In genomic region chr16:89197033-89197632, GRCh38 we compare ENCODE assay signal across 27 cellular contexts. TPM values are rescaled to one million over a fixed set of nuclear protein-coding genes. Genes with fewer than 3 reads are reported as not detected.
DNase-seq lines count a peak whose midpoint lies in the region; ATAC-seq and TF ChIP-seq lines count a peak whose summit lies in the region.
"Had no signal": no experiment of that assay in that cellular context is flagged by ENCODE, and none has a peak within 500 bp of the region (broad histone marks: within the 10 kb centered on the region; RNA-seq: fewer than 3 reads in every experiment).

No MANE protein-coding gene starts in this region.

- no peaks in the 10 kb centered on the region for H3K9me3 Mint-ChIP-seq in endothelial cell (ENCODE audit: unreplicated experiment)

- no peak for TF ChIP-seq CTCF in hepatocyte (IDR thresholded peaks at IDR 0.05; ENCODE audit: poor library complexity)
- no peak for TF ChIP-seq CTCF in endothelial cell (IDR thresholded peaks at IDR 0.05; ENCODE audit: unreplicated experiment)

- no peaks in the 10 kb centered on the region for H3K79me2 ChIP-seq in hepatocyte

- intact Hi-C loops in posterior vena cava (cut with DNase I), result no loop called here
- intact Hi-C loops in head of caudate nucleus (cut with DNase I), result no loop called here

- no peak overlapping the region for H3K4me3 ChIP-seq in hepatocyte
- H3K4me3 ChIP-seq: A549 had no signal

- H3K36me3 ChIP-seq in hepatocyte (replicated peaks; ENCODE audit: insufficient read depth, low read depth), result no peaks in the 10 kb centered on the region
- H3K36me3 ChIP-seq: BE2C had no signal

- H3K27me3 ChIP-seq in hepatocyte, result peaks cover 22% of the 10 kb centered on the region

- no peak overlapping the region for H3K4me3 Mint-ChIP-seq in endothelial cell (ENCODE audit: unreplicated experiment)
- H3K4me3 Mint-ChIP-seq: CD14-positive monocyte; CD8-positive, alpha-beta memory T cell had no signal

- no peak for ATAC-seq in GM18505 (IDR thresholded peaks at IDR 0.05; ENCODE audit: unreplicated experiment)
- ATAC-seq: A549, PC-3 had no signal

- TF ChIP-seq POLR2A in GM18505 (IDR thresholded peaks at IDR 0.05; ENCODE audit: borderline replicate concordance, extremely low read depth, insufficient read depth, insufficient read length), result no peak

- 84% methylated on average over 12 of the region's 13 CpGs for WGBS in hepatocyte (ENCODE audit: low lambda C conversion rate, missing lambda C conversion rate)

- H3K4me1 ChIP-seq in hepatocyte (ENCODE audit: insufficient read depth), result peaks cover 1% of the 10 kb centered on the region
- H3K4me1 ChIP-seq: BE2C had no signal

- in situ Hi-C loops in G401 (cut with HindIII; ENCODE audit: low sequenced_read_pairs), result no loop called here

- H3K27ac Mint-ChIP-seq in endothelial cell (ENCODE audit: unreplicated experiment), result no peak overlapping the region

- no peak overlapping the region for H2AFZ ChIP-seq in hepatocyte

- H3K9me3 ChIP-seq in hepatocyte (ENCODE audit: low read depth), result no peaks in the 10 kb centered on the region
- H3K9me3 ChIP-seq: A549, BE2C had no signal

- H3K4me1 Mint-ChIP-seq in endothelial cell (ENCODE audit: unreplicated experiment), result no peaks in the 10 kb centered on the region

- H4K20me1 ChIP-seq in hepatocyte (ENCODE audit: insufficient read depth, poor library complexity, severe bottlenecking), result no peaks in the 10 kb centered on the region

- no peak overlapping the region for H3K4me2 ChIP-seq in hepatocyte
- H3K4me2 ChIP-seq: A549 had no signal

- no peaks in the 10 kb centered on the region for H3K9me2 ChIP-seq in hepatocyte (replicated peaks; ENCODE audit: insufficient read depth)

- H3K27me3 Mint-ChIP-seq in endothelial cell (ENCODE audit: unreplicated experiment), result peaks cover 2% of the 10 kb centered on the region

- H3K36me3 Mint-ChIP-seq in endothelial cell (ENCODE audit: low read depth, unreplicated experiment), result no peaks in the 10 kb centered on the region
- H3K36me3 Mint-ChIP-seq: CD14-positive monocyte; CD8-positive, alpha-beta memory T cell had no signal

- peak; percentile 58 for DNase-seq in 8988T
- DNase-seq in G401 (ENCODE audit: low spot score), result peak; percentile 69
- DNase-seq in hepatocyte (ENCODE audit: low spot score), result peak; percentile 3
- peak; percentile 79 for DNase-seq in posterior vena cava (ENCODE audit: low spot score)
- DNase-seq in head of caudate nucleus, result no peak
- DNase-seq in endothelial cell (ENCODE audit: low spot score), result no peak
- no peak for DNase-seq in AG20443 (ENCODE audit: low spot score)
- DNase-seq: BE2C; Calu3; CD8-positive, alpha-beta memory T cell; DMS79 treated with DMSO at 0.1 percent for 48 hours; Karpas-422; NCI-H1092; NCI-H1417 treated with DMSO at 0.1 percent for 48 hours; NCI-H187; NCI-H2081 treated with DMSO at 0.1 percent for 48 hours; NCI-H2171 treated with DMSO at 0.1 percent for 48 hours; NCI-H345; NCI-H510A treated with DMSO at 0.1 percent for 48 hours; PC-3 had no signal

- H3K27ac ChIP-seq in hepatocyte, result no peak overlapping the region
- H3K27ac ChIP-seq: A549 had no signal

RNA-seq across cellular contexts. Expression of gene SLC22A31, which starts 3.2 kb away (rescaled TPM):
- total RNA-seq in G401 (2014; rRNA removed; shearing (Covaris generic)), result 0.55 and 1.5 TPM in 2 replicates
- total RNA-seq in hepatocyte, result 1.6 and 2.2 TPM in 2 replicates
- polyA plus RNA-seq in hepatocyte, result 1.4 and 12.1 TPM in 2 replicates
- total RNA-seq in posterior vena cava, result 1 to 10 TPM in 1 of 2 donors, not detected in 1; 4.5 TPM
- total RNA-seq in endothelial cell (ENCODE audit: unreplicated experiment), result 0.54 TPM
- total RNA-seq: CD8-positive, alpha-beta memory T cell; H4; HT-29; Right ventricle myocardium superior; SK-MEL-5 had no signal
- polyA plus RNA-seq: CD14-positive monocyte; CD8-positive, alpha-beta memory T cell had no signal

RNA-seq across cellular contexts. Expression of gene ZNF778, which starts 20.4 kb away (rescaled TPM):
- total RNA-seq in G401 (2014; rRNA removed; shearing (Covaris generic)), result 8.3 and 23.0 TPM in 2 replicates
- total RNA-seq in hepatocyte, result 2.9 and 6.4 TPM in 2 replicates
- polyA plus RNA-seq in hepatocyte, result 1.3 and 3.6 TPM in 2 replicates
- 1 to 10 TPM; 8.4 to 9.3 TPM for total RNA-seq in posterior vena cava
- 35.5 TPM for total RNA-seq in endothelial cell (ENCODE audit: unreplicated experiment)

RNA-seq across cellular contexts. Expression of gene CDH15, which starts 25.6 kb away (rescaled TPM):
- total RNA-seq in G401 (2014; rRNA removed; shearing (Covaris generic)), result 0.37 TPM in 2 replicates
- total RNA-seq in hepatocyte, result 0.13 TPM in 1 of 2 replicates, not detected in the other
- polyA plus RNA-seq in hepatocyte, result 0.12 and 0.47 TPM in 2 replicates
- under 1 TPM in 1 of 2 donors, not detected in 1; 0.46 TPM for total RNA-seq in posterior vena cava
- total RNA-seq in endothelial cell (ENCODE audit: unreplicated experiment), result not detected
- total RNA-seq: Calu3; CD8-positive, alpha-beta memory T cell; HT-29; Right ventricle myocardium superior; SK-MEL-5 had no signal
- polyA plus RNA-seq: CD14-positive monocyte; CD8-positive, alpha-beta memory T cell had no signal

Comparison
In these comparisons a context has a peak if more than half of its experiments do, and no peak if none do; other contexts are left out.
1. DNase-seq: peak in 8988T (single experiment), G401 (single experiment), hepatocyte (single experiment) and posterior vena cava (single experiment); none in head of caudate nucleus (0 of 42), endothelial cell (single experiment) and AG20443 (single experiment).